1 cellular context compared by ENCODE assay signal in the genomic region with DNA sequence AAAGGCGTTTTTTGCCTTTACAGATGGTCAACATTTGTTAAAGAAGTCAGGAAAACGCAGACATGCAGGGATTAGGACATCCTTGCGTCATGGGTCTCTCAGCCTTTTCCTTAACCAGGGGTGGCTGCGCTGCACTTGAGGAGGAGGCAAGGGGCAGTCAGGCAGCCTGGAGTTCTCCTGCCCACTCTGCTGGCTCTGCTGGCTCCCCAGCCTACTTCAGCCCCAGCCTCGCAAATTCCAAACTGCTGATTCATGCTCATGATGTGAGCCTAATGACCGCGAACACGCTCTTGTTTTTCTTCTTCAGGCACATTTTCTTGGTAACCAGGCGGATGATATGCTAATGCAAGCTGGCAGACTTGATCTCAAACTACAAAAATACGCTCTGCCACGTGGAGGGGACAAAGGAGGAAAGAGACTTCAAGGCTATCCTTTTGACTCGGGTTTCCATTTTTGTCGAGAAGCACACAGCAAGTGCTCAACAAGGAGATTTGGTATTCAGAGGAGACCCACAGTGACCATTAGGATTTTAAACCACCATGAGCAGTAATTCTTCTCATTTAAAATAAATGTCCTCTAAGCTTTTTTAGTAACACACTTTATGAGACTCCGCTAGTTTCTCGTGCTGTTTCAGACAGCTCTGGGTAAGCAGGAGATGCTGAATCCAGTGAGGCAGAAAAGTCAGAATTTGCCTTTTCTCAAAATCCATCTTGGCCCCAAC.
A peak's percentile ranks its signal among the peaks of the same experiment; 100 is the strongest.
TF ChIP-seq lines count a peak whose summit lies in the region.

No MANE protein-coding gene starts in this region.

TF ChIP-seq in K562, 482 proteins besides CTCF, POLR2A, EP300 and RAD21 (continued from another document and continues in another):
- TF ChIP-seq, protein P1, sequence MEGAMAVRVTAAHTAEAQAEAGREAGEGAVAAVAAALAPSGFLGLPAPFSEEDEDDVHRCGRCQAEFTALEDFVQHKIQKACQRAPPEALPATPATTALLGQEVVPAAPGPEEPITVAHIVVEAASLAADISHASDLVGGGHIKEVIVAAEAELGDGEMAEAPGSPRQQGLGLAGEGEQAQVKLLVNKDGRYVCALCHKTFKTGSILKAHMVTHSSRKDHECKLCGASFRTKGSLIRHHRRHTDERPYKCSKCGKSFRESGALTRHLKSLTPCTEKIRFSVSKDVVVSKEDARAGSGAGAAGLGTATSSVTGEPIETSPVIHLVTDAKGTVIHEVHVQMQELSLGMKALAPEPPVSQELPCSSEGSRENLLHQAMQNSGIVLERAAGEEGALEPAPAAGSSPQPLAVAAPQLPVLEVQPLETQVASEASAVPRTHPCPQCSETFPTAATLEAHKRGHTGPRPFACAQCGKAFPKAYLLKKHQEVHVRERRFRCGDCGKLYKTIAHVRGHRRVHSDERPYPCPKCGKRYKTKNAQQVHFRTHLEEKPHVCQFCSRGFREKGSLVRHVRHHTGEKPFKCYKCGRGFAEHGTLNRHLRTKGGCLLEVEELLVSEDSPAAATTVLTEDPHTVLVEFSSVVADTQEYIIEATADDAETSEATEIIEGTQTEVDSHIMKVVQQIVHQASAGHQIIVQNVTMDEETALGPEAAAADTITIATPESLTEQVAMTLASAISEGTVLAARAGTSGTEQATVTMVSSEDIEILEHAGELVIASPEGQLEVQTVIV (CRISPR knock-in tag; IDR thresholded peaks at IDR 0.05; ENCODE audit: borderline replicate concordance): 0 out of 2 replicates have a peak, but pooled peaks have one; percentile 18
- TF ChIP-seq FOXP1 (CRISPR knock-in tag; IDR thresholded peaks at IDR 0.05): 0 out of 2 replicates have a peak, but pooled peaks have one; percentile 66
- TF ChIP-seq, protein P2, sequence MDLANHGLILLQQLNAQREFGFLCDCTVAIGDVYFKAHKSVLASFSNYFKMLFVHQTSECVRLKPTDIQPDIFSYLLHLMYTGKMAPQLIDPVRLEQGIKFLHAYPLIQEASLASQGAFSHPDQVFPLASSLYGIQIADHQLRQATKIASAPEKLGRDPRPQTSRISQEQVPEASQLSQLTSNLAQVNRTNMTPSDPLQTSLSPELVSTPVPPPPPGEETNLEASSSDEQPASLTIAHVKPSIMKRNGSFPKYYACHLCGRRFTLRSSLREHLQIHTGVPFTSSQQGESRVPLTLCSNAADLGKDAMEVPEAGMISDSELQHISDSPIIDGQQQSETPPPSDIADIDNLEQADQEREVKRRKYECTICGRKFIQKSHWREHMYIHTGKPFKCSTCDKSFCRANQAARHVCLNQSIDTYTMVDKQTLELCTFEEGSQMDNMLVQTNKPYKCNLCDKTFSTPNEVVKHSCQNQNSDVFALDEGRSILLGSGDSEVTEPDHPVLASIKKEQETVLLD (IDR thresholded peaks at IDR 0.05): peak; percentile 68; the same call in 1 of the 2 replicates
- TF ChIP-seq ZNF79 (CRISPR knock-in tag; IDR thresholded peaks at IDR 0.05; ENCODE audit: low read depth): 0 out of 2 replicates have a peak, but pooled peaks have one; percentile 52
- no peak for TF ChIP-seq HNRNPK (IDR thresholded peaks at IDR 0.05; ENCODE audit: low read depth, low read length, poor library complexity, severe bottlenecking)
- TF ChIP-seq, protein P3, sequence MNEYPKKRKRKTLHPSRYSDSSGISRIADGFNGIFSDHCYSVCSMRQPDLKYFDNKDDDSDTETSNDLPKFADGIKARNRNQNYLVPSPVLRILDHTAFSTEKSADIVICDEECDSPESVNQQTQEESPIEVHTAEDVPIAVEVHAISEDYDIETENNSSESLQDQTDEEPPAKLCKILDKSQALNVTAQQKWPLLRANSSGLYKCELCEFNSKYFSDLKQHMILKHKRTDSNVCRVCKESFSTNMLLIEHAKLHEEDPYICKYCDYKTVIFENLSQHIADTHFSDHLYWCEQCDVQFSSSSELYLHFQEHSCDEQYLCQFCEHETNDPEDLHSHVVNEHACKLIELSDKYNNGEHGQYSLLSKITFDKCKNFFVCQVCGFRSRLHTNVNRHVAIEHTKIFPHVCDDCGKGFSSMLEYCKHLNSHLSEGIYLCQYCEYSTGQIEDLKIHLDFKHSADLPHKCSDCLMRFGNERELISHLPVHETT (CRISPR knock-in tag; conservative IDR thresholded peaks at IDR 0.05 in 1 of 2, IDR thresholded peaks at IDR 0.05 in 1 of 2): peak in 1 of 2 experiments; percentile 87; a peak in 1 of 4 replicates
- no peak for TF ChIP-seq KLF16 (IDR thresholded peaks at IDR 0.05)
- TF ChIP-seq FOXM1 (IDR thresholded peaks at IDR 0.05; ENCODE audit: low read depth): no peak
- TF ChIP-seq FOXM1 (CRISPR knock-in tag; IDR thresholded peaks at IDR 0.05; ENCODE audit: low read depth): no peak
- TF ChIP-seq POLR3G (IDR thresholded peaks at IDR 0.05; ENCODE audit: extremely low read depth, insufficient read length, insufficient replicate concordance): no peak
- TF ChIP-seq ZNF133 (CRISPR knock-in tag; IDR thresholded peaks at IDR 0.05): no peak
- peak; percentile 21 for TF ChIP-seq FOS (IDR thresholded peaks at IDR 0.05; ENCODE audit: extremely low read depth, insufficient read length)
- no peak for TF ChIP-seq BRF1 (IDR thresholded peaks at IDR 0.05; ENCODE audit: borderline replicate concordance, extremely low read depth, insufficient read length)
- TF ChIP-seq L3MBTL2 (IDR thresholded peaks at IDR 0.05): peak; percentile 94
- no peak for TF ChIP-seq SAFB (IDR thresholded peaks at IDR 0.05; ENCODE audit: borderline replicate concordance, low read depth, low read length)
- peak; percentile 69 for TF ChIP-seq NEUROD1 (IDR thresholded peaks at IDR 0.05; ENCODE audit: borderline replicate concordance, low read depth, low read length, partially characterized antibody)
- TF ChIP-seq CBX5 (IDR thresholded peaks at IDR 0.05; ENCODE audit: borderline replicate concordance, low read depth): no peak
- peak; percentile 92 for TF ChIP-seq OTX1 (CRISPR knock-in tag; IDR thresholded peaks at IDR 0.05)
- no peak for TF ChIP-seq WHSC1 (IDR thresholded peaks at IDR 0.05; ENCODE audit: low read length)
- TF ChIP-seq SIN3B (IDR thresholded peaks at IDR 0.05; ENCODE audit: low read depth): no peak
- no peak for TF ChIP-seq CBX1 (IDR thresholded peaks at IDR 0.05; ENCODE audit: low read depth)
- TF ChIP-seq RUNX1 (IDR thresholded peaks at IDR 0.05; ENCODE audit: low read depth): no peak
- TF ChIP-seq, protein P4, sequence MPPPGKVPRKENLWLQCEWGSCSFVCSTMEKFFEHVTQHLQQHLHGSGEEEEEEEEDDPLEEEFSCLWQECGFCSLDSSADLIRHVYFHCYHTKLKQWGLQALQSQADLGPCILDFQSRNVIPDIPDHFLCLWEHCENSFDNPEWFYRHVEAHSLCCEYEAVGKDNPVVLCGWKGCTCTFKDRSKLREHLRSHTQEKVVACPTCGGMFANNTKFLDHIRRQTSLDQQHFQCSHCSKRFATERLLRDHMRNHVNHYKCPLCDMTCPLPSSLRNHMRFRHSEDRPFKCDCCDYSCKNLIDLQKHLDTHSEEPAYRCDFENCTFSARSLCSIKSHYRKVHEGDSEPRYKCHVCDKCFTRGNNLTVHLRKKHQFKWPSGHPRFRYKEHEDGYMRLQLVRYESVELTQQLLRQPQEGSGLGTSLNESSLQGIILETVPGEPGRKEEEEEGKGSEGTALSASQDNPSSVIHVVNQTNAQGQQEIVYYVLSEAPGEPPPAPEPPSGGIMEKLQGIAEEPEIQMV (tag; conservative IDR thresholded peaks at IDR 0.05; ENCODE audit: low read depth): peak; percentile 35; the same call in 1 of the 2 replicates
- TF ChIP-seq ZNF143 (CRISPR knock-in tag; IDR thresholded peaks at IDR 0.05): no peak
- TF ChIP-seq STAT5A (IDR thresholded peaks at IDR 0.05; ENCODE audit: borderline replicate concordance, low read length): no peak
- TF ChIP-seq ZFP30 (CRISPR knock-in tag; IDR thresholded peaks at IDR 0.05; ENCODE audit: borderline replicate concordance): no peak
- TF ChIP-seq GTF2E2 (tag; IDR thresholded peaks at IDR 0.05): no peak
- TF ChIP-seq HDAC3 (IDR thresholded peaks at IDR 0.05; ENCODE audit: borderline replicate concordance, partially characterized antibody): no peak
- peak; percentile 22; the same call in 1 of the 2 replicates for TF ChIP-seq CC2D1A (IDR thresholded peaks at IDR 0.05)
- TF ChIP-seq NBN (IDR thresholded peaks at IDR 0.05; ENCODE audit: low read depth): peak; percentile 88
- peak; percentile 72 to 77 for TF ChIP-seq MAZ (CRISPR knock-in tag; conservative IDR thresholded peaks at IDR 0.05 in 1 of 2, IDR thresholded peaks at IDR 0.05 in 1 of 2)
- TF ChIP-seq, protein P5, sequence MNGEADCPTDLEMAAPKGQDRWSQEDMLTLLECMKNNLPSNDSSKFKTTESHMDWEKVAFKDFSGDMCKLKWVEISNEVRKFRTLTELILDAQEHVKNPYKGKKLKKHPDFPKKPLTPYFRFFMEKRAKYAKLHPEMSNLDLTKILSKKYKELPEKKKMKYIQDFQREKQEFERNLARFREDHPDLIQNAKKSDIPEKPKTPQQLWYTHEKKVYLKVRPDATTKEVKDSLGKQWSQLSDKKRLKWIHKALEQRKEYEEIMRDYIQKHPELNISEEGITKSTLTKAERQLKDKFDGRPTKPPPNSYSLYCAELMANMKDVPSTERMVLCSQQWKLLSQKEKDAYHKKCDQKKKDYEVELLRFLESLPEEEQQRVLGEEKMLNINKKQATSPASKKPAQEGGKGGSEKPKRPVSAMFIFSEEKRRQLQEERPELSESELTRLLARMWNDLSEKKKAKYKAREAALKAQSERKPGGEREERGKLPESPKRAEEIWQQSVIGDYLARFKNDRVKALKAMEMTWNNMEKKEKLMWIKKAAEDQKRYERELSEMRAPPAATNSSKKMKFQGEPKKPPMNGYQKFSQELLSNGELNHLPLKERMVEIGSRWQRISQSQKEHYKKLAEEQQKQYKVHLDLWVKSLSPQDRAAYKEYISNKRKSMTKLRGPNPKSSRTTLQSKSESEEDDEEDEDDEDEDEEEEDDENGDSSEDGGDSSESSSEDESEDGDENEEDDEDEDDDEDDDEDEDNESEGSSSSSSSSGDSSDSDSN (IDR thresholded peaks at IDR 0.05; ENCODE audit: borderline replicate concordance in 1 of 2, low read depth in 2 of 2, low read length in 2 of 2): peak in 1 of 2 experiments; percentile 71; a peak in 1 of 4 replicates
- TF ChIP-seq, protein P6, sequence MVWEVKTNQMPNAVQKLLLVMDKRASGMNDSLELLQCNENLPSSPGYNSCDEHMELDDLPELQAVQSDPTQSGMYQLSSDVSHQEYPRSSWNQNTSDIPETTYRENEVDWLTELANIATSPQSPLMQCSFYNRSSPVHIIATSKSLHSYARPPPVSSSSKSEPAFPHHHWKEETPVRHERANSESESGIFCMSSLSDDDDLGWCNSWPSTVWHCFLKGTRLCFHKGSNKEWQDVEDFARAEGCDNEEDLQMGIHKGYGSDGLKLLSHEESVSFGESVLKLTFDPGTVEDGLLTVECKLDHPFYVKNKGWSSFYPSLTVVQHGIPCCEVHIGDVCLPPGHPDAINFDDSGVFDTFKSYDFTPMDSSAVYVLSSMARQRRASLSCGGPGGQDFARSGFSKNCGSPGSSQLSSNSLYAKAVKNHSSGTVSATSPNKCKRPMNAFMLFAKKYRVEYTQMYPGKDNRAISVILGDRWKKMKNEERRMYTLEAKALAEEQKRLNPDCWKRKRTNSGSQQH (CRISPR knock-in tag; IDR thresholded peaks at IDR 0.05): peak; percentile 15; the same call in 1 of the 2 replicates
- TF ChIP-seq PCBP2 (IDR thresholded peaks at IDR 0.05; ENCODE audit: low read depth, low read length, poor library complexity, severe bottlenecking): no peak
- TF ChIP-seq KAT7 (CRISPR knock-in tag; IDR thresholded peaks at IDR 0.05; ENCODE audit: borderline replicate concordance): peak; percentile 84; the same call in 1 of the 2 replicates
- TF ChIP-seq SMARCE1 (IDR thresholded peaks at IDR 0.05): peak; percentile 87
- TF ChIP-seq SMARCA4 (IDR thresholded peaks at IDR 0.05): peak; percentile 77
- TF ChIP-seq, protein P7, sequence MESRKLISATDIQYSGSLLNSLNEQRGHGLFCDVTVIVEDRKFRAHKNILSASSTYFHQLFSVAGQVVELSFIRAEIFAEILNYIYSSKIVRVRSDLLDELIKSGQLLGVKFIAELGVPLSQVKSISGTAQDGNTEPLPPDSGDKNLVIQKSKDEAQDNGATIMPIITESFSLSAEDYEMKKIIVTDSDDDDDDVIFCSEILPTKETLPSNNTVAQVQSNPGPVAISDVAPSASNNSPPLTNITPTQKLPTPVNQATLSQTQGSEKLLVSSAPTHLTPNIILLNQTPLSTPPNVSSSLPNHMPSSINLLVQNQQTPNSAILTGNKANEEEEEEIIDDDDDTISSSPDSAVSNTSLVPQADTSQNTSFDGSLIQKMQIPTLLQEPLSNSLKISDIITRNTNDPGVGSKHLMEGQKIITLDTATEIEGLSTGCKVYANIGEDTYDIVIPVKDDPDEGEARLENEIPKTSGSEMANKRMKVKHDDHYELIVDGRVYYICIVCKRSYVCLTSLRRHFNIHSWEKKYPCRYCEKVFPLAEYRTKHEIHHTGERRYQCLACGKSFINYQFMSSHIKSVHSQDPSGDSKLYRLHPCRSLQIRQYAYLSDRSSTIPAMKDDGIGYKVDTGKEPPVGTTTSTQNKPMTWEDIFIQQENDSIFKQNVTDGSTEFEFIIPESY (CRISPR knock-in tag; IDR thresholded peaks at IDR 0.05): peak; percentile 4; the same call in 1 of the 2 replicates
- TF ChIP-seq HDGF (IDR thresholded peaks at IDR 0.05): no peak
- TF ChIP-seq, protein P8, sequence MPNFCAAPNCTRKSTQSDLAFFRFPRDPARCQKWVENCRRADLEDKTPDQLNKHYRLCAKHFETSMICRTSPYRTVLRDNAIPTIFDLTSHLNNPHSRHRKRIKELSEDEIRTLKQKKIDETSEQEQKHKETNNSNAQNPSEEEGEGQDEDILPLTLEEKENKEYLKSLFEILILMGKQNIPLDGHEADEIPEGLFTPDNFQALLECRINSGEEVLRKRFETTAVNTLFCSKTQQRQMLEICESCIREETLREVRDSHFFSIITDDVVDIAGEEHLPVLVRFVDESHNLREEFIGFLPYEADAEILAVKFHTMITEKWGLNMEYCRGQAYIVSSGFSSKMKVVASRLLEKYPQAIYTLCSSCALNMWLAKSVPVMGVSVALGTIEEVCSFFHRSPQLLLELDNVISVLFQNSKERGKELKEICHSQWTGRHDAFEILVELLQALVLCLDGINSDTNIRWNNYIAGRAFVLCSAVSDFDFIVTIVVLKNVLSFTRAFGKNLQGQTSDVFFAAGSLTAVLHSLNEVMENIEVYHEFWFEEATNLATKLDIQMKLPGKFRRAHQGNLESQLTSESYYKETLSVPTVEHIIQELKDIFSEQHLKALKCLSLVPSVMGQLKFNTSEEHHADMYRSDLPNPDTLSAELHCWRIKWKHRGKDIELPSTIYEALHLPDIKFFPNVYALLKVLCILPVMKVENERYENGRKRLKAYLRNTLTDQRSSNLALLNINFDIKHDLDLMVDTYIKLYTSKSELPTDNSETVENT (CRISPR knock-in tag; IDR thresholded peaks at IDR 0.05): 0 out of 2 replicates have a peak, but pooled peaks have one; percentile 46
- TF ChIP-seq JUNB (CRISPR knock-in tag; conservative IDR thresholded peaks at IDR 0.05): peak; percentile 38; the same call in 1 of the 2 replicates
- TF ChIP-seq HCFC1 (IDR thresholded peaks at IDR 0.05; ENCODE audit: low read depth, low read length): no peak
- no peak for TF ChIP-seq ZC3H11A (IDR thresholded peaks at IDR 0.05; ENCODE audit: low read depth, low read length)
